In the genomic region with DNA sequence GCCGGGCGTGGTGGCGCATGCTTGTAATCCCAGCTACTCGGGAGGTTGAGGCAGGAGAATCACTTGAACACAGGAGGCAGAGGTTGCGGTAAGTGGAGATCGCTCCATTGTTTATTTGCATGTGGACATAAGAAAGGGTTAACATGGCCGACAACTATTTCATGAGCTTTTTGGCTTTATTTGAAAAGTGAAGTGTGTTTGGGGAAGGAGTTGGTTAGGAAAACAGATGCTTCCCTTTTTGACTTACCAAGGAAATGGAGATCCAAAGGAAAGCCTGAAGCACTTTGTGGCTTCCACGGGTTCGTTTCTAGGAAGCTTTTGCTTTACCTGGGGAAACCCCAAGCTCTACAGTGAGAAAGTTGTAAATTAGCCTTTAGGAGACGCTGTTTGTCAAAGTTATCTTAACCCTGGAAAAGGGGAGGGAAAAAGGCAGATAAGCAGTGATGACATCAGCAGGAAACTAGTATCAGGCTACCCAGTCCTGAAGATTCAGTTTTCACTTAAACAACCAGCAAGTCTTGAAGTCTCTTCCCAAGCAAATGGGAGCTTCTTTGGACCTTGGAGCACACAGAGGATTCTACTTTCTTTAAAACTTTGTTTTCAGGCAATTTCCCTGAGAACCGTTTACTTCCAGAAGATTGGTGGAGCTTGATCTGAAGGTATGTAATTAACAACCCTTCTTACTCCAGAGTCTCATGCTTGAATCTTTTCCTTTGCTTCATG, we compare ENCODE assay signal across 8 cellular contexts. TPM values are rescaled to one million over a fixed set of nuclear protein-coding genes. Genes with fewer than 3 reads are reported as not detected.
DNase-seq lines count a peak whose midpoint lies in the region; ATAC-seq and TF ChIP-seq lines count a peak whose summit lies in the region.

Gene CASP10, plus strand, starts transcription at position 492 of the 723 bp plus-strand sequence. CDS start 2,637 bp downstream, outside the sequence.

- H2BK120ac ChIP-seq in trophoblast cell (ENCODE audit: insufficient read depth, low read length, poor library complexity): no peak within 1 kb of the TSS

- H2AK5ac ChIP-seq in trophoblast cell (ENCODE audit: low read length): no peak within 1 kb of the TSS

- no peak within 1 kb of the TSS for H3K14ac ChIP-seq in trophoblast cell (ENCODE audit: low read length)

- peak within 1 kb of the TSS; percentile 24 for H3K4me2 ChIP-seq in trophoblast cell (ENCODE audit: low read length)

- H2BK12ac ChIP-seq in trophoblast cell (ENCODE audit: low read length): no peak within 1 kb of the TSS

- H3K27ac ChIP-seq in trophoblast cell (ENCODE audit: low read depth, low read length): no peak within 1 kb of the TSS

- no peak within 1 kb of the TSS for H3K9ac ChIP-seq in trophoblast cell (ENCODE audit: low read length)

- no peak within 1 kb of the TSS for H2AFZ ChIP-seq in trophoblast cell (ENCODE audit: insufficient read depth, low read length, poor library complexity)

- TF ChIP-seq CTCF in foreskin fibroblast (IDR thresholded peaks at IDR 0.05; ENCODE audit: low read depth, low read length): no peak

- WGBS in trophoblast cell (ENCODE audit: extremely low coverage, insufficient coverage, insufficient read length): no CpG with 5 or more reads among the region's 11 CpGs

- H3K9me3 ChIP-seq in trophoblast cell (ENCODE audit: insufficient read depth, low read depth, low read length): peaks cover 8% of the 10 kb centered on the region

- no peak within 1 kb of the TSS for H2BK5ac ChIP-seq in trophoblast cell (ENCODE audit: low read depth, low read length, poor library complexity)

- no peak within 1 kb of the TSS for H4K12ac ChIP-seq in trophoblast cell (ENCODE audit: low read depth, low read length)

- H3K23ac ChIP-seq in trophoblast cell (ENCODE audit: low read length): no peak within 1 kb of the TSS

- H4K91ac ChIP-seq in trophoblast cell (ENCODE audit: low read depth, low read length): no peak within 1 kb of the TSS

- H3K4me3 ChIP-seq in foreskin fibroblast (ENCODE audit: low read depth in 1 of 2, low read length in 2 of 2) (peak within 1 kb of the TSS; percentile 39 to 53), trophoblast cell (ENCODE audit: low read depth, low read length) (no peak within 1 kb of the TSS)

- no peaks in the 10 kb centered on the region for H3K79me1 ChIP-seq in trophoblast cell (ENCODE audit: low read length)

- H3K79me2 ChIP-seq in trophoblast cell (ENCODE audit: control insufficient read depth, insufficient read depth, low read length, poor library complexity): no peaks in the 10 kb centered on the region

- DNase-seq in NCI-H82 (lab: John Stamatoyannopoulos, UW): peak; percentile 10
- no peak for DNase-seq in NCI-H82 treated with DMSO at 0.1 percent for 48 hours (lab: John Stamatoyannopoulos, UW; ENCODE audit: unreplicated experiment)
- peak; percentile 78 for DNase-seq in HuH-7 (ENCODE audit: low spot score)
- DNase-seq in UCSD-AML1 (lab: John Stamatoyannopoulos, UW; ENCODE audit: unreplicated experiment): peak; percentile 41
- DNase-seq in foreskin fibroblast: peak; percentile 29 to 60
- DNase-seq in trophoblast cell: peak; percentile 27 to 67
- DNase-seq in posterior vena cava (ENCODE audit: low spot score): no peak

- peak; percentile 88 for ATAC-seq in GM21529 (IDR thresholded peaks at IDR 0.05; ENCODE audit: unreplicated experiment)

- no peak within 1 kb of the TSS for H3K4ac ChIP-seq in trophoblast cell (ENCODE audit: low read depth, low read length)

- no peak within 1 kb of the TSS for H4K8ac ChIP-seq in trophoblast cell (ENCODE audit: low read depth, low read length)

- intact Hi-C loops in posterior vena cava (cut with DNase I): no loop called here

- H3K4me1 ChIP-seq in trophoblast cell (ENCODE audit: control insufficient read depth in 1 of 2, insufficient read depth in 2 of 2, low read length in 2 of 2): no peaks in the 10 kb centered on the region

- H3K36me3 ChIP-seq in trophoblast cell (ENCODE audit: control insufficient read depth in 1 of 2, insufficient read depth in 2 of 2, low read length in 2 of 2): no peaks in the 10 kb centered on the region

- no peaks in the 10 kb centered on the region for H3K27me3 ChIP-seq in trophoblast cell (ENCODE audit: insufficient read depth, low read length)

- H3K18ac ChIP-seq in trophoblast cell (ENCODE audit: low read length): no peak within 1 kb of the TSS

RNA-seq across cellular contexts. Expression of gene CASP10, which starts in this region (rescaled TPM):
- 0.24 and 0.29 TPM in 2 replicates for polyA plus RNA-seq in trophoblast cell (2013)
- total RNA-seq in posterior vena cava: 10 to 100 TPM in 1 of 2 donors, 1 to 10 TPM in 1; 8.4 to 12.7 TPM

Comparison
In these comparisons a context has a peak if more than half of its experiments do, and no peak if none do; other contexts are left out.
1. DNase-seq: peak in NCI-H82 (single experiment), HuH-7 (single experiment), UCSD-AML1 (single experiment), foreskin fibroblast (2 of 2) and trophoblast cell (2 of 2); none in NCI-H82 treated with DMSO at 0.1 percent for 48 hours (single experiment) and posterior vena cava (single experiment).